27 cellular contexts compared by ENCODE assay signal in genomic region chr7:112735261-112735660, GRCh38.
"Had no signal": no experiment of that assay in that cellular context is flagged by ENCODE, and none has a peak within 500 bp of the region (broad histone marks: within the 10 kb centered on the region; RNA-seq: fewer than 3 reads in every experiment).

No MANE protein-coding gene starts in this region.

- H2AFZ ChIP-seq: parathyroid adenoma had no signal

- H3K27me3 ChIP-seq: neutrophil, ovary, right lobe of liver, sigmoid colon, stomach, thyroid gland, tibial nerve, upper lobe of right lung, uterus had no signal

- H3K79me2 ChIP-seq: parathyroid adenoma had no signal

- H3K36me3 ChIP-seq: neutrophil, ovary, right lobe of liver, sigmoid colon, spleen, stomach, thoracic aorta, thyroid gland, tibial nerve, upper lobe of right lung, uterus had no signal

- H3K9me3 ChIP-seq: neutrophil, ovary, thyroid gland had no signal

- H3K9ac ChIP-seq: parathyroid adenoma had no signal

- H3K27ac ChIP-seq: neutrophil, ovary, parathyroid adenoma, psoas muscle, right lobe of liver, sigmoid colon, skin epidermis, spleen, stomach, thoracic aorta, thyroid gland, tibial nerve, upper lobe of right lung, uterus had no signal

- H3K4me1 ChIP-seq: parathyroid adenoma, psoas muscle, right lobe of liver, sigmoid colon, spleen, stomach, thyroid gland, tibial nerve, upper lobe of right lung, uterus had no signal

- DNase-seq: naive B cell; naive thymus-derived CD8-positive, alpha-beta T cell; nephron progenitor cell; nucleus accumbens; ovary; posterior cingulate gyrus; psoas muscle; right cardiac atrium; right lobe of liver; sigmoid colon; spleen; stimulated activated CD4-positive, alpha-beta T cell treated with anti-CD3 and anti-CD28 coated beads, Interleukin-12 subunit alpha, Interleukin-12 subunit beta, amount 100 ng/mL, for 4 hours; stimulated activated CD4-positive, alpha-beta T cell treated with anti-CD3 and anti-CD28 coated beads, Interleukin-1b, Interleukin-23, amount 100 ng/mL, for 48 hours; stimulated activated CD4-positive, alpha-beta T cell treated with anti-CD3 and anti-CD28 coated beads, Interleukin-4, amount 100 ng/mL, for 1 hour; stimulated activated CD4-positive, alpha-beta T cell treated with anti-CD3 and anti-CD28 coated beads, Interleukin-4, amount 100 ng/mL, for 4 hours; stimulated activated CD8-positive, alpha-beta memory T cell treated with anti-CD3 and anti-CD28 coated beads, Interleukin-4, amount 100 ng/mL, for 48 hours; stimulated activated naive CD4-positive, alpha-beta T cell treated with Interleukin-2 at 50 U/mL for 16 hours; stomach; thyroid gland; upper lobe of right lung; uterus had no signal

- H3K4me3 ChIP-seq: ovary, psoas muscle, right lobe of liver, sigmoid colon, skin epidermis, smooth muscle cell, spleen, stomach, thoracic aorta, thyroid gland, tibial nerve, upper lobe of right lung, uterus had no signal

- H3K4me2 ChIP-seq: smooth muscle cell had no signal
